Comparison of ENCODE assay signal across 9 cellular contexts in genomic region chr9:92328225-92328624, GRCh38. TPM values are rescaled to one million over a fixed set of nuclear protein-coding genes. Genes with fewer than 3 reads are reported as not detected.
A peak's percentile ranks its signal among the peaks of the same experiment; 100 is the strongest.
DNase-seq lines count a peak whose midpoint lies in the region; ATAC-seq and TF ChIP-seq lines count a peak whose summit lies in the region.
"Had no signal": no experiment of that assay in that cellular context is flagged by ENCODE, and none has a peak within 500 bp of the region (broad histone marks: within the 10 kb centered on the region; RNA-seq: fewer than 3 reads in every experiment).

No MANE protein-coding gene starts in this region.

- 60 to 100% methylated on average over 1 to 2 of the region's 2 CpGs for WGBS in endodermal cell (ENCODE audit: insufficient coverage in 1 of 2, insufficient read length in 1 of 2), 2 experiments

- intact Hi-C loops in CD14-positive monocyte (cut with micrococcal nuclease) = loop anchor here (5.0 to 10.0 kb wide), 4 partner anchors 36 to 437 kb away; partner anchors contain the start of genes BICD2 (in 1 of the 2), IARS1 (in 1 of the 2) and SPTLC1 (in 1 of the 2)

- no peaks in the 10 kb centered on the region for H3K4me1 ChIP-seq in endodermal cell (ENCODE audit: control insufficient read depth, insufficient read depth, low read length)

- no peak overlapping the region for H3K4me3 Mint-ChIP-seq in endodermal cell
- H3K4me3 Mint-ChIP-seq in CD14-positive monocyte = no peak overlapping the region

- H3K27ac ChIP-seq in endodermal cell (ENCODE audit: low read depth, low read length) = no peak overlapping the region
- H3K27ac ChIP-seq: pancreas had no signal

- no peak overlapping the region for H3K4me3 ChIP-seq in endodermal cell (ENCODE audit: low read length)
- H3K4me3 ChIP-seq: pancreas had no signal

- H3K36me3 Mint-ChIP-seq in endodermal cell (ENCODE audit: low read depth) (peaks cover 1% of the 10 kb centered on the region), CD14-positive monocyte (peaks cover 9 to 13% of the 10 kb centered on the region in 2 donors)

- H3K9me3 Mint-ChIP-seq in endodermal cell (no peaks in the 10 kb centered on the region), CD14-positive monocyte (no peaks in the 10 kb centered on the region)

- peaks cover 1% of the 10 kb centered on the region for H3K36me3 ChIP-seq in endodermal cell (ENCODE audit: control insufficient read depth, insufficient read depth, low read length)
- H3K36me3 ChIP-seq: pancreas had no signal

- peaks cover 19% of the 10 kb centered on the region for H3K4me1 Mint-ChIP-seq in endodermal cell
- H3K4me1 Mint-ChIP-seq in CD14-positive monocyte = peaks cover 26% of the 10 kb centered on the region

- H3K27me3 Mint-ChIP-seq in endodermal cell (ENCODE audit: insufficient read depth) = no peaks in the 10 kb centered on the region
- peaks cover 0 to 2% (median 0%) of the 10 kb centered on the region in 3 donors for H3K27me3 Mint-ChIP-seq in CD14-positive monocyte (ENCODE audit: low read depth in 3 of 3)

- H3K9me3 ChIP-seq in endodermal cell (ENCODE audit: control insufficient read depth, low read length) = no peaks in the 10 kb centered on the region
- H3K9me3 ChIP-seq: pancreas had no signal

- DNase-seq in A172 (ENCODE audit: low spot score) = peak; percentile 39
- DNase-seq in NCI-H748 (lab: John Stamatoyannopoulos, UW; ENCODE audit: unreplicated experiment) = peak; percentile 59
- DNase-seq in endodermal cell = no peak
- no peak for DNase-seq in ecto neural progenitor cell (ENCODE audit: low spot score)
- DNase-seq in GOT3 (lab: John Stamatoyannopoulos, UW) = no peak
- no peak for DNase-seq in CD14-positive monocyte (ENCODE audit: low spot score)
- DNase-seq: pancreas had no signal

- H3K27me3 ChIP-seq in endodermal cell (ENCODE audit: control insufficient read depth, insufficient read depth, low read length, poor library complexity, severe bottlenecking) = no peaks in the 10 kb centered on the region
- H3K27me3 ChIP-seq: pancreas had no signal

- ATAC-seq in HG02759 (IDR thresholded peaks at IDR 0.05; ENCODE audit: unreplicated experiment) = no peak
- ATAC-seq: pancreas had no signal

- no peak overlapping the region for H3K9ac ChIP-seq in endodermal cell (ENCODE audit: extremely low read depth, low read length, poor library complexity, severe bottlenecking)

- H3K27ac Mint-ChIP-seq in endodermal cell (no peak overlapping the region), CD14-positive monocyte (peak overlapping the region in 1 of 7 donors; percentile 61)

- TF ChIP-seq CTCF in GM12872 (IDR thresholded peaks at IDR 0.05; ENCODE audit: insufficient read depth, low read depth, low read length) (peak; percentile 26; the same call in 1 of the 3 replicates), endodermal cell (conservative IDR thresholded peaks at IDR 0.05) (peak; percentile 37), CD14-positive monocyte (IDR thresholded peaks at IDR 0.05) (no peak)

RNA-seq across cellular contexts. Expression of gene CENPP, which starts 2.5 kb away (rescaled TPM):
- total RNA-seq in A172 (2014; rRNA removed; shearing (Covaris generic)) = 11.6 and 19.0 TPM in 2 replicates
- total RNA-seq in endodermal cell = 1 to 10 TPM; 8.2 to 9.2 TPM
- 11.6 TPM for polyA plus RNA-seq in endodermal cell (2013, experiment 1 of 2)
- polyA plus RNA-seq in endodermal cell (2013, experiment 2 of 2) = 10.2 TPM
- 1 to 10 TPM in 1 of 2 donors, under 1 TPM in 1; 0.50 to 1.1 TPM for polyA plus RNA-seq in CD14-positive monocyte

RNA-seq across cellular contexts. Expression of gene NOL8, which starts 3.1 kb away (rescaled TPM):
- 28.6 and 29.5 TPM in 2 replicates for total RNA-seq in A172 (2014; rRNA removed; shearing (Covaris generic))
- 10 to 100 TPM; 30.0 to 31.7 TPM for total RNA-seq in endodermal cell
- polyA plus RNA-seq in endodermal cell (2013, experiment 1 of 2) = 25.5 TPM
- 25.1 TPM for polyA plus RNA-seq in endodermal cell (2013, experiment 2 of 2)
- 1 to 10 TPM; 2.9 to 8.8 TPM for polyA plus RNA-seq in CD14-positive monocyte

RNA-seq across cellular contexts. Expression of gene IARS1, which starts 34.7 kb away (rescaled TPM):
- total RNA-seq in A172 (2014; rRNA removed; shearing (Covaris generic)) = 204 and 212 TPM in 2 replicates
- total RNA-seq in endodermal cell = 100 to 1,000 TPM; 170 to 173 TPM
- polyA plus RNA-seq in endodermal cell (2013, experiment 1 of 2) = 134 TPM
- polyA plus RNA-seq in endodermal cell (2013, experiment 2 of 2) = 112 TPM
- 10 to 100 TPM; 22.8 to 24.2 TPM for polyA plus RNA-seq in CD14-positive monocyte

Comparison
In these comparisons a context has a peak if more than half of its experiments do, and no peak if none do; other contexts are left out.
1. DNase-seq: peak in A172 (single experiment) and NCI-H748 (single experiment); none in endodermal cell (single experiment), ecto neural progenitor cell (single experiment), GOT3 (single experiment) and CD14-positive monocyte (single experiment).